Comparison of ENCODE assay signal across 1 cellular context in the genomic region with DNA sequence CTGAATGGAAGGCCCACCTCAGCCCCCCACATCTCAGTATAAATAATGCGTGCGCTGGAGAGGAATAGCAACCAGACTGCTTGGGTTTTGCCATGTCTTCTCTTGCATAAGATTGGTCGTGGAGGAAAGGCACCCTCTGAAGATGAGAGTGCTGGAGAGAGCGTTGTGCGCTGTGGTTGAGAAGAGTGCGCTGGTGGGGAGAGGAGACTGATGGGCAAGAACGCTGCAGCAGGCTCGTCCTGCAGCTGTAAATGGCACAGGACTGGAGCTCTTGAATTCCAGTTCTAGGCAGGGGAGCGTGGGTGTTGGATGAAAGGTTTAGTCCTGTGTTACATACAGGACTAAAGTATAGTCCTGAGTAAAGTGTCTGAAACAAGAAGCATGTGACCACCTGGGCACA.
TF ChIP-seq lines count a peak whose summit lies in the region.

No MANE protein-coding gene starts in this region.

TF ChIP-seq in endothelial cell of umbilical vein, 7 proteins besides CTCF, POLR2A, EP300 and RAD21:
- TF ChIP-seq, protein P1, sequence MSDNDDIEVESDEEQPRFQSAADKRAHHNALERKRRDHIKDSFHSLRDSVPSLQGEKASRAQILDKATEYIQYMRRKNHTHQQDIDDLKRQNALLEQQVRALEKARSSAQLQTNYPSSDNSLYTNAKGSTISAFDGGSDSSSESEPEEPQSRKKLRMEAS (IDR thresholded peaks at IDR 0.05; ENCODE audit: insufficient read depth, insufficient read length): no peak
- TF ChIP-seq POLR2AphosphoS5 (IDR thresholded peaks at IDR 0.05; ENCODE audit: insufficient read depth, low read depth, low read length) (no peak), MYC (IDR thresholded peaks at IDR 0.05; ENCODE audit: low read depth, low read length) (no peak), EZH2 (IDR thresholded peaks at IDR 0.05; ENCODE audit: borderline replicate concordance, low read depth, low read length, severe bottlenecking) (no peak), GATA2 (IDR thresholded peaks at IDR 0.05; ENCODE audit: insufficient read depth, insufficient read length, low read depth, low read length) (no peak), JUN (IDR thresholded peaks at IDR 0.05; ENCODE audit: borderline replicate concordance, insufficient read depth, insufficient read length, low read depth) (no peak), FOS (IDR thresholded peaks at IDR 0.05; ENCODE audit: borderline replicate concordance, insufficient read depth, low read length) (no peak)
